Comparison of ENCODE assay signal across 12 cellular contexts in genomic region chr6:90131614-90132423, GRCh38.
A peak's percentile ranks its signal among the peaks of the same experiment; 100 is the strongest.
DNase-seq lines count a peak whose midpoint lies in the region; ATAC-seq, FAIRE-seq and TF ChIP-seq lines count a peak whose summit lies in the region.
"Had no signal": no experiment of that assay in that cellular context is flagged by ENCODE, and none has a peak within 500 bp of the region (broad histone marks: within the 10 kb centered on the region; RNA-seq: fewer than 3 reads in every experiment).

No MANE protein-coding gene starts in this region.

- H3K27me3 ChIP-seq in left lung (peaks cover 0 to 5% of the 10 kb centered on the region in 2 donors), small intestine (ENCODE audit: control insufficient read depth in 2 of 2, insufficient read depth in 2 of 2, low read length in 2 of 2) (no peaks in the 10 kb centered on the region)
- H3K27me3 ChIP-seq: brain microvascular endothelial cell had no signal

- POLR2A ChIA-PET in activated CD4-positive, alpha-beta T cell treated with anti-CD3 and anti-CD28 coated beads, Interleukin-2, amount 10 ng/mL, durations not matched to agents 7 days and 5 days (lab: Charles Lee) = no interaction called here

- WGBS in small intestine, 3 donors = 71 to 83% (median 80%) methylated on average over 7 of the region's 7 CpGs

- peaks cover 5% of the 10 kb centered on the region; the same call in 1 of the 2 replicates for H3K27me3 Mint-ChIP-seq in HFFc6 (ENCODE audit: insufficient read depth)
- no peaks in the 10 kb centered on the region for H3K27me3 Mint-ChIP-seq in activated naive CD8-positive, alpha-beta T cell
- H3K27me3 Mint-ChIP-seq in activated CD4-positive, alpha-beta T cell treated with anti-CD3 and anti-CD28 coated beads, Interleukin-2, amount 10 ng/mL, durations not matched to agents 7 days and 5 days = no peaks in the 10 kb centered on the region

- no peak overlapping the region for H3K27ac Mint-ChIP-seq in HFFc6
- H3K27ac Mint-ChIP-seq in activated naive CD8-positive, alpha-beta T cell = peak overlapping the region; percentile 94
- no peak overlapping the region for H3K27ac Mint-ChIP-seq in activated CD4-positive, alpha-beta T cell treated with anti-CD3 and anti-CD28 coated beads, Interleukin-2, amount 10 ng/mL, durations not matched to agents 7 days and 5 days

- no peaks in the 10 kb centered on the region for H3K36me3 Mint-ChIP-seq in HFFc6 (ENCODE audit: low read depth)
- peaks cover 31% of the 10 kb centered on the region for H3K36me3 Mint-ChIP-seq in activated naive CD8-positive, alpha-beta T cell
- peaks cover 28% of the 10 kb centered on the region for H3K36me3 Mint-ChIP-seq in activated CD4-positive, alpha-beta T cell treated with anti-CD3 and anti-CD28 coated beads, Interleukin-2, amount 10 ng/mL, durations not matched to agents 7 days and 5 days (ENCODE audit: low read depth)

- H3K4me1 Mint-ChIP-seq in HFFc6 (ENCODE audit: low read depth) = peaks cover 8% of the 10 kb centered on the region; the same call in 1 of the 2 replicates
- peaks cover 78% of the 10 kb centered on the region for H3K4me1 Mint-ChIP-seq in activated naive CD8-positive, alpha-beta T cell (ENCODE audit: low read depth)
- peaks cover 46% of the 10 kb centered on the region for H3K4me1 Mint-ChIP-seq in activated CD4-positive, alpha-beta T cell treated with anti-CD3 and anti-CD28 coated beads, Interleukin-2, amount 10 ng/mL, durations not matched to agents 7 days and 5 days
- H3K4me1 Mint-ChIP-seq: H9 had no signal

- DNase-seq in AG08396 (ENCODE audit: low spot score) = peak; percentile 23
- DNase-seq in HFFc6 = peak; percentile 11
- peak in 1 of 2 donors; percentile 55 for DNase-seq in left lung
- DNase-seq in stimulated activated CD4-positive, alpha-beta T cell treated with anti-CD3 and anti-CD28 coated beads, Interleukin-1b, Interleukin-23, amount 100 ng/mL, for 48 hours = no peak
- DNase-seq in SW480 (ENCODE audit: low spot score) = no peak
- no peak for DNase-seq in small intestine
- no peak for DNase-seq in activated CD4-positive, alpha-beta T cell treated with anti-CD3 and anti-CD28 coated beads, Interleukin-2, amount 10 ng/mL, durations not matched to agents 7 days and 5 days
- DNase-seq: brain microvascular endothelial cell, H9, NCI-H524 had no signal

- no peak for FAIRE-seq in small intestine (lab: Jason Lieb, UNC)

- peaks cover 5% of the 10 kb centered on the region; the same call in 1 of the 2 replicates for H3K9me3 Mint-ChIP-seq in HFFc6
- H3K9me3 Mint-ChIP-seq in activated naive CD8-positive, alpha-beta T cell (ENCODE audit: low read depth) = no peaks in the 10 kb centered on the region
- no peaks in the 10 kb centered on the region for H3K9me3 Mint-ChIP-seq in activated CD4-positive, alpha-beta T cell treated with anti-CD3 and anti-CD28 coated beads, Interleukin-2, amount 10 ng/mL, durations not matched to agents 7 days and 5 days
- H3K9me3 Mint-ChIP-seq: H9 had no signal

- intact Hi-C loops in left lung (cut with DNase I) = no loop called here

- no peak overlapping the region for H3K4me3 ChIP-seq in left lung
- no peak overlapping the region for H3K4me3 ChIP-seq in small intestine (ENCODE audit: low read depth in 1 of 2, low read length in 2 of 2)

- H3K36me3 ChIP-seq in left lung (no peaks in the 10 kb centered on the region), small intestine (ENCODE audit: control insufficient read depth in 2 of 2, insufficient read depth in 2 of 2, low read length in 2 of 2) (peaks cover 0 to 2% of the 10 kb centered on the region in 2 donors)
- H3K36me3 ChIP-seq: brain microvascular endothelial cell had no signal

- TF ChIP-seq CTCF in HFFc6 (IDR thresholded peaks at IDR 0.05) = no peak
- no peak for TF ChIP-seq CTCF in left lung (IDR thresholded peaks at IDR 0.05)

- H3K27ac ChIP-seq in left lung (peak overlapping the region in 1 of 2 donors; percentile 20), small intestine (ENCODE audit: low read depth in 1 of 2, low read length in 1 of 2) (no peak overlapping the region)
- H3K27ac ChIP-seq: brain microvascular endothelial cell, VCaP had no signal

- CTCF ChIA-PET in activated CD4-positive, alpha-beta T cell treated with anti-CD3 and anti-CD28 coated beads, Interleukin-2, amount 10 ng/mL, durations not matched to agents 7 days and 5 days (lab: Charles Lee) = interaction anchor here (0.6 to 2.3 kb wide), 3 partner anchors 15 to 266 kb away, joined by 4 to 5 read pairs (median 4); no protein-coding TSS in a partner anchor

- ATAC-seq in left lung = peak; percentile 32

- H3K4me3 Mint-ChIP-seq in HFFc6 = no peak overlapping the region
- no peak overlapping the region for H3K4me3 Mint-ChIP-seq in activated naive CD8-positive, alpha-beta T cell
- no peak overlapping the region for H3K4me3 Mint-ChIP-seq in activated CD4-positive, alpha-beta T cell treated with anti-CD3 and anti-CD28 coated beads, Interleukin-2, amount 10 ng/mL, durations not matched to agents 7 days and 5 days
- H3K4me3 Mint-ChIP-seq: H9 had no signal

- H3K9me3 ChIP-seq in left lung (no peaks in the 10 kb centered on the region), small intestine (ENCODE audit: control insufficient read depth, low read depth) (no peaks in the 10 kb centered on the region)

- H3K4me1 ChIP-seq in left lung (peaks cover 0 to 3% of the 10 kb centered on the region in 2 donors), small intestine (ENCODE audit: control insufficient read depth in 2 of 2, insufficient read depth in 1 of 2, low read depth in 1 of 2, low read length in 1 of 2) (no peaks in the 10 kb centered on the region)

Comparison
In these comparisons a context has a peak if more than half of its experiments do, and no peak if none do; other contexts are left out.
1. DNase-seq: peak in AG08396 (single experiment) and HFFc6 (single experiment); none in stimulated activated CD4-positive, alpha-beta T cell treated with anti-CD3 and anti-CD28 coated beads, Interleukin-1b, Interleukin-23, amount 100 ng/mL, for 48 hours (single experiment), SW480 (single experiment), small intestine (single experiment) and activated CD4-positive, alpha-beta T cell treated with anti-CD3 and anti-CD28 coated beads, Interleukin-2, amount 10 ng/mL, durations not matched to agents 7 days and 5 days (single experiment).